ENCODE assay signal across 2 cellular contexts in genomic region chr10:104122273-104123107, GRCh38.
A peak's percentile ranks its signal among the peaks of the same experiment; 100 is the strongest.
TF ChIP-seq lines count a peak whose summit lies in the region.

No MANE protein-coding gene starts in this region.

TF ChIP-seq in A549, 52 proteins besides CTCF, POLR2A, EP300 and RAD21:
- TF ChIP-seq PHF8 (IDR thresholded peaks at IDR 0.05; ENCODE audit: borderline replicate concordance, low read depth): peak; percentile 51; the same call in 1 of the 2 replicates
- peak; percentile 57; the same call in 1 of the 2 replicates for TF ChIP-seq KDM5A (IDR thresholded peaks at IDR 0.05)
- no peak for TF ChIP-seq CBX8 (IDR thresholded peaks at IDR 0.05)
- no peak for TF ChIP-seq NPAS2 (CRISPR knock-in tag; IDR thresholded peaks at IDR 0.05; ENCODE audit: borderline replicate concordance)

TF ChIP-seq in IMR-90, 13 proteins besides CTCF, POLR2A, EP300 and RAD21:
- no peak for TF ChIP-seq USF2 (IDR thresholded peaks at IDR 0.05; ENCODE audit: low read depth, low read length)
- no peak for TF ChIP-seq RFX5 (IDR thresholded peaks at IDR 0.05; ENCODE audit: low read depth, low read length)
- TF ChIP-seq MAFK (IDR thresholded peaks at IDR 0.05; ENCODE audit: low read depth, low read length): no peak
- TF ChIP-seq MXI1 (IDR thresholded peaks at IDR 0.05; ENCODE audit: borderline replicate concordance, low read depth, low read length): no peak
